30 cellular contexts compared by ENCODE assay signal in genomic region chr6:123456836-123457235, GRCh38.
"Had no signal": no experiment of that assay in that cellular context is flagged by ENCODE, and none has a peak within 500 bp of the region (broad histone marks: within the 10 kb centered on the region; RNA-seq: fewer than 3 reads in every experiment).

No MANE protein-coding gene starts in this region.

- DNase-seq: activated B cell treated with CpG ODN at 0.5 μM for 24 hours; activated CD4-positive, alpha-beta T cell treated with anti-CD3 and anti-CD28 coated beads for 48 hours; activated CD4-positive, alpha-beta T cell treated with anti-CD3 and anti-CD28 coated beads, Interleukin-2, amount 50 U/mL, for 1 hour; activated CD4-positive, alpha-beta T cell treated with anti-CD3 and anti-CD28 coated beads, Interleukin-2, amount 50 U/mL, for 48 hours; activated CD8-positive, alpha-beta memory T cell treated with anti-CD3 and anti-CD28 coated beads for 24 hours; activated CD8-positive, alpha-beta T cell treated with anti-CD3 and anti-CD28 coated beads for 36 hours; activated effector memory CD4-positive, alpha-beta T cell treated with Interleukin-2 at 50 U/mL for 16 hours; activated gamma-delta T cell treated with Interleukin-2 at 50 U/mL for 16 hours; activated naive CD4-positive, alpha-beta T cell treated with anti-CD3 and anti-CD28 coated beads, Interleukin-2, amount 50 U/mL, for 16 hours; activated naive CD4-positive, alpha-beta T cell treated with Interleukin-2 at 50 U/mL for 16 hours; activated T-cell treated with anti-CD3 and anti-CD28 coated beads, Interleukin-2, amount 50 U/mL, for 4 hours; amniotic stem cell; anterior cingulate cortex; brain microvascular endothelial cell; dermis blood vessel endothelial cell; effector CD8-positive, alpha-beta T cell; foreskin keratinocyte; heart right ventricle; T-helper 1 cell; T-helper 17 cell; T1000; WERI-Rb-1 had no signal

- H3K4me3 ChIP-seq: coronary artery, esophagus muscularis mucosa, gastroesophageal sphincter, heart right ventricle had no signal

- H3K36me3 ChIP-seq: brain microvascular endothelial cell, esophagus muscularis mucosa, gastroesophageal sphincter, heart right ventricle, WERI-Rb-1 had no signal

- H3K27me3 ChIP-seq: brain microvascular endothelial cell, esophagus muscularis mucosa, foreskin keratinocyte, gastroesophageal sphincter, heart right ventricle had no signal

- FAIRE-seq: astrocyte, bronchial epithelial cell, endometrium had no signal

- ATAC-seq: activated CD4-positive, CD25-positive, alpha-beta regulatory T cell treated with anti-CD3 and anti-CD28 coated beads, Interleukin-2, amount 50 U/mL, for 24 hours; activated CD8-positive, alpha-beta T cell treated with anti-CD3 and anti-CD28 coated beads for 36 hours; activated T-cell treated with anti-CD3 and anti-CD28 coated beads, Interleukin-2, amount 50 U/mL, for 4 hours; activated T-helper 17 cell treated with anti-CD3 and anti-CD28 coated beads, Interleukin-2, amount 50 U/mL, for 72 hours; foreskin keratinocyte; gastroesophageal sphincter; heart right ventricle; T-helper 17 cell had no signal

- H3K9me3 ChIP-seq: esophagus muscularis mucosa, gastroesophageal sphincter had no signal

- H3K27ac ChIP-seq: brain microvascular endothelial cell, coronary artery, esophagus muscularis mucosa, foreskin keratinocyte, gastroesophageal sphincter, heart right ventricle, WERI-Rb-1 had no signal

- H3K4me1 ChIP-seq: esophagus muscularis mucosa, foreskin keratinocyte, gastroesophageal sphincter had no signal
